10 cellular contexts compared by ENCODE assay signal in genomic region chr13:77980592-77980991, GRCh38.
DNase-seq lines count a peak whose midpoint lies in the region; ATAC-seq and TF ChIP-seq lines count a peak whose summit lies in the region.
"Had no signal": no experiment of that assay in that cellular context is flagged by ENCODE, and none has a peak within 500 bp of the region (broad histone marks: within the 10 kb centered on the region; RNA-seq: fewer than 3 reads in every experiment).

No MANE protein-coding gene starts in this region.

- TF ChIP-seq EP300 in tibial nerve (IDR thresholded peaks at IDR 0.05): peak; percentile 20 to 22

- no peak overlapping the region for H3K4me3 ChIP-seq in HUES48 (ENCODE audit: low read depth, low read length)
- no peak overlapping the region for H3K4me3 ChIP-seq in coronary artery
- no peak overlapping the region for H3K4me3 ChIP-seq in kidney epithelial cell (ENCODE audit: low read depth, low read length)
- H3K4me3 ChIP-seq in tibial nerve: no peak overlapping the region

- TF ChIP-seq CTCF in coronary artery (IDR thresholded peaks at IDR 0.05): no peak
- TF ChIP-seq CTCF in kidney epithelial cell (IDR thresholded peaks at IDR 0.05; ENCODE audit: insufficient read depth, low read length, poor library complexity, severe bottlenecking): no peak
- no peak for TF ChIP-seq CTCF in tibial nerve (IDR thresholded peaks at IDR 0.05)

- no peaks in the 10 kb centered on the region for H3K27me3 ChIP-seq in HUES48 (ENCODE audit: control insufficient read depth, insufficient read depth, low read length)
- no peaks in the 10 kb centered on the region for H3K27me3 ChIP-seq in kidney epithelial cell (ENCODE audit: control insufficient read depth, insufficient read depth, low read length)
- no peaks in the 10 kb centered on the region for H3K27me3 ChIP-seq in tibial nerve

- no peaks in the 10 kb centered on the region for H3K36me3 ChIP-seq in HUES48 (ENCODE audit: control insufficient read depth, insufficient read depth, low read length)
- no peaks in the 10 kb centered on the region for H3K36me3 ChIP-seq in kidney epithelial cell (ENCODE audit: control insufficient read depth, insufficient read depth, low read length)
- H3K36me3 ChIP-seq in tibial nerve: no peaks in the 10 kb centered on the region

- H3K9me3 ChIP-seq in HUES48 (ENCODE audit: control insufficient read depth, insufficient read depth, low read length): no peaks in the 10 kb centered on the region
- H3K9me3 ChIP-seq in tibial nerve: peaks cover 0 to 10% (median 0%) of the 10 kb centered on the region in 4 donors

- no peak for ATAC-seq in HG03439 (IDR thresholded peaks at IDR 0.05; ENCODE audit: unreplicated experiment)

- no peak for TF ChIP-seq POLR2A in tibial nerve (IDR thresholded peaks at IDR 0.05)

- H3K27ac ChIP-seq in HUES48 (ENCODE audit: low read depth, low read length) (peak overlapping the region; percentile 6), coronary artery (peak overlapping the region; percentile 31 to 42), tibial nerve (peak overlapping the region in 2 of 4 donors; percentile 70 to 78)

- DNase-seq in coronary artery (ENCODE audit: low spot score) (no peak), kidney epithelial cell (ENCODE audit: low read depth) (peak; percentile 14), tibial nerve (ENCODE audit: low spot score in 2 of 2) (no peak), CD1c-positive myeloid dendritic cell (ENCODE audit: extremely low spot score) (no peak), UCSD-AML1 (lab: John Stamatoyannopoulos, UW; ENCODE audit: unreplicated experiment) (no peak)
- DNase-seq: effector CD8-positive, alpha-beta T cell; NCI-H187; SW 1271 had no signal

- WGBS in tibial nerve, 2 donors: 12 to 17% methylated on average over 2 of the region's 2 CpGs

- H3K4me1 ChIP-seq in HUES48 (ENCODE audit: control insufficient read depth, insufficient read depth, low read length) (0 out of 2 replicates have a peak, but pooled peaks cover 6% of the 10 kb centered on the region), tibial nerve (peaks cover 0 to 26% (median 11%) of the 10 kb centered on the region in 4 donors)

- no peak overlapping the region for H3K9ac ChIP-seq in HUES48 (ENCODE audit: low read depth, low read length)
